ENCODE assay signal across 1 cellular context in the genomic region with DNA sequence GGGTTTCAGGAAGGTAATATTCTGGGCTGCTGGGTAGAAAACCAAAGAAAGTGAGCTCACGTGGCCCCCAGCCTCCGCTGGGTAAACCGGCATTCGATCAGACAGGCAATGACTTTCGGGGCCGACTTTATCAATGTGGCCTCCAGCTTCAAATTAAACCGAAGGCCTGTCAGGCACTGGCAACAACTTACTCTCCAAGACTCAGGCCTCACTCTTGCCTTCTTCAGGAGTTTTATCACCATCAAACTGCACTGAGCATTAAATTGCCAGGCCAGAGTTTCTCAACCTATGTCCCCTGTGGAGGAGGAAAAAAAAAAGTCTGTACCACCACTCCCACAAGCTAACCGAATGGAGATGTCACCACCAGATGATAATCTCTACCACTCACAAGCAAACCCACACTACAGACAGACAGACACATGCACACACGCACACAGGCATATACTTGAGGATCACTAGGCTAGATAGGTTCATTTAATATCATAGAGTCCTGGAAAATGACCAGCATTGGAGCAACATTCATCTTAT.
TF ChIP-seq lines count a peak whose summit lies in the region.

No MANE protein-coding gene starts in this region.

TF ChIP-seq in K562, 482 proteins besides CTCF, POLR2A, EP300 and RAD21 (continued from another document and continues in another):
- TF ChIP-seq TFAP4 (CRISPR knock-in tag; IDR thresholded peaks at IDR 0.05; ENCODE audit: borderline replicate concordance) (no peak), KAT7 (CRISPR knock-in tag; IDR thresholded peaks at IDR 0.05; ENCODE audit: borderline replicate concordance) (no peak), ELF4 (CRISPR knock-in tag; IDR thresholded peaks at IDR 0.05) (0 out of 2 replicates have a peak, but pooled peaks have one; percentile 61), PHF8 (IDR thresholded peaks at IDR 0.05; ENCODE audit: borderline replicate concordance, low read length) (no peak), NCOA6 (IDR thresholded peaks at IDR 0.05) (no peak), ZNF668 (CRISPR knock-in tag; IDR thresholded peaks at IDR 0.05) (peak; percentile 41; the same call in 1 of the 2 replicates), TAL1 (IDR thresholded peaks at IDR 0.05) (no peak; the same call in 1 of the 2 replicates), USF1 (CRISPR knock-in tag; IDR thresholded peaks at IDR 0.05) (no peak), ZNF395 (CRISPR knock-in tag; IDR thresholded peaks at IDR 0.05) (peak; percentile 82; the same call in 1 of the 2 replicates), RUNX1 (IDR thresholded peaks at IDR 0.05; ENCODE audit: low read depth) (no peak), CBX8 (IDR thresholded peaks at IDR 0.05; ENCODE audit: borderline replicate concordance, extremely low read depth, low read depth, low read length, poor library complexity, severe bottlenecking) (no peak), SMARCC2 (IDR thresholded peaks at IDR 0.05; ENCODE audit: low read depth) (peak; percentile 55; the same call in 1 of the 2 replicates), XRCC3 (IDR thresholded peaks at IDR 0.05) (no peak), FOXJ2 (tag; IDR thresholded peaks at IDR 0.05) (no peak), KDM5B (IDR thresholded peaks at IDR 0.05; ENCODE audit: insufficient replicate concordance, low read depth, low read length) (no peak), ZNF609 (CRISPR knock-in tag; IDR thresholded peaks at IDR 0.05; ENCODE audit: borderline replicate concordance) (no peak), HSF4 (CRISPR knock-in tag; IDR thresholded peaks at IDR 0.05; ENCODE audit: borderline replicate concordance) (no peak), CBX3 (IDR thresholded peaks at IDR 0.05; ENCODE audit: borderline replicate concordance in 1 of 2, low read length in 2 of 2) (peak in 1 of 2 experiments; percentile 6; a peak in 1 of 3 replicates), BRD9 (IDR thresholded peaks at IDR 0.05; ENCODE audit: low read depth, partially characterized antibody) (peak; percentile 35), NCOR1 (IDR thresholded peaks at IDR 0.05) (0 out of 2 replicates have a peak, but pooled peaks have one; percentile 15), ZNF584 (CRISPR knock-in tag; IDR thresholded peaks at IDR 0.05; ENCODE audit: low read depth) (no peak), SPI1 (IDR thresholded peaks at IDR 0.05; ENCODE audit: borderline replicate concordance, low read depth, low read length) (no peak), C11orf30 (IDR thresholded peaks at IDR 0.05; ENCODE audit: low read depth) (no peak), ZNF589 (CRISPR knock-in tag; IDR thresholded peaks at IDR 0.05; ENCODE audit: low read depth) (0 out of 2 replicates have a peak, but pooled peaks have one; percentile 8), GABPB1 (CRISPR knock-in tag; IDR thresholded peaks at IDR 0.05) (no peak), NFRKB (IDR thresholded peaks at IDR 0.05; ENCODE audit: low read depth) (no peak), IFI16 (CRISPR knock-in tag; IDR thresholded peaks at IDR 0.05) (no peak), ILK (tag; IDR thresholded peaks at IDR 0.05; ENCODE audit: borderline replicate concordance, low read depth) (0 out of 2 replicates have a peak, but pooled peaks have one; percentile 30), MBD2 (IDR thresholded peaks at IDR 0.05; ENCODE audit: borderline replicate concordance, low read depth) (no peak), MCM2 (IDR thresholded peaks at IDR 0.05; ENCODE audit: low read depth) (no peak), SETDB1 (IDR thresholded peaks at IDR 0.05; ENCODE audit: low read length) (no peak), FOXK1 (CRISPR knock-in tag; IDR thresholded peaks at IDR 0.05; ENCODE audit: borderline replicate concordance) (no peak), ETV6 (IDR thresholded peaks at IDR 0.05; ENCODE audit: borderline replicate concordance in 1 of 2, low read depth in 2 of 2, low read length in 1 of 2) (no peak), ETV6 (CRISPR knock-in tag; IDR thresholded peaks at IDR 0.05; ENCODE audit: borderline replicate concordance) (no peak), SMARCA4 (IDR thresholded peaks at IDR 0.05) (peak; percentile 83), KAT8 (IDR thresholded peaks at IDR 0.05; ENCODE audit: low read depth) (no peak), ZNF699 (CRISPR knock-in tag; IDR thresholded peaks at IDR 0.05; ENCODE audit: insufficient replicate concordance) (no peak), TRIM28 (IDR thresholded peaks at IDR 0.05) (no peak), ATF4 (CRISPR knock-in tag; IDR thresholded peaks at IDR 0.05) (peak; percentile 23; the same call in 1 of the 2 replicates), MEF2A (IDR thresholded peaks at IDR 0.05; ENCODE audit: control insufficient read depth, low read depth, low read length) (no peak), HMG20B (CRISPR knock-in tag; IDR thresholded peaks at IDR 0.05) (0 out of 2 replicates have a peak, but pooled peaks have one; percentile 7), ZNF445 (CRISPR knock-in tag; IDR thresholded peaks at IDR 0.05; ENCODE audit: low read depth) (no peak), NCOA4 (IDR thresholded peaks at IDR 0.05; ENCODE audit: partially characterized antibody) (no peak), U2AF1 (optimal IDR thresholded peaks at IDR 0.05; ENCODE audit: low read depth, low read length) (no peak), FOXJ3 (CRISPR knock-in tag; IDR thresholded peaks at IDR 0.05) (no peak), XRCC5 (IDR thresholded peaks at IDR 0.05; ENCODE audit: low read depth, low read length) (no peak), FIP1L1 (IDR thresholded peaks at IDR 0.05; ENCODE audit: low read depth, low read length, poor library complexity, severe bottlenecking) (no peak), E4F1 (CRISPR knock-in tag; IDR thresholded peaks at IDR 0.05; ENCODE audit: borderline replicate concordance) (no peak)
- TF ChIP-seq, protein P1, sequence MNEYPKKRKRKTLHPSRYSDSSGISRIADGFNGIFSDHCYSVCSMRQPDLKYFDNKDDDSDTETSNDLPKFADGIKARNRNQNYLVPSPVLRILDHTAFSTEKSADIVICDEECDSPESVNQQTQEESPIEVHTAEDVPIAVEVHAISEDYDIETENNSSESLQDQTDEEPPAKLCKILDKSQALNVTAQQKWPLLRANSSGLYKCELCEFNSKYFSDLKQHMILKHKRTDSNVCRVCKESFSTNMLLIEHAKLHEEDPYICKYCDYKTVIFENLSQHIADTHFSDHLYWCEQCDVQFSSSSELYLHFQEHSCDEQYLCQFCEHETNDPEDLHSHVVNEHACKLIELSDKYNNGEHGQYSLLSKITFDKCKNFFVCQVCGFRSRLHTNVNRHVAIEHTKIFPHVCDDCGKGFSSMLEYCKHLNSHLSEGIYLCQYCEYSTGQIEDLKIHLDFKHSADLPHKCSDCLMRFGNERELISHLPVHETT (CRISPR knock-in tag; conservative IDR thresholded peaks at IDR 0.05 in 1 of 2, IDR thresholded peaks at IDR 0.05 in 1 of 2): no peak; a peak in 1 of 4 replicates
- TF ChIP-seq, protein P2, sequence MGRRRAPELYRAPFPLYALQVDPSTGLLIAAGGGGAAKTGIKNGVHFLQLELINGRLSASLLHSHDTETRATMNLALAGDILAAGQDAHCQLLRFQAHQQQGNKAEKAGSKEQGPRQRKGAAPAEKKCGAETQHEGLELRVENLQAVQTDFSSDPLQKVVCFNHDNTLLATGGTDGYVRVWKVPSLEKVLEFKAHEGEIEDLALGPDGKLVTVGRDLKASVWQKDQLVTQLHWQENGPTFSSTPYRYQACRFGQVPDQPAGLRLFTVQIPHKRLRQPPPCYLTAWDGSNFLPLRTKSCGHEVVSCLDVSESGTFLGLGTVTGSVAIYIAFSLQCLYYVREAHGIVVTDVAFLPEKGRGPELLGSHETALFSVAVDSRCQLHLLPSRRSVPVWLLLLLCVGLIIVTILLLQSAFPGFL (CRISPR knock-in tag; IDR thresholded peaks at IDR 0.05): no peak
